Comparison of ENCODE assay signal across 33 cellular contexts in genomic region chr17:9498490-9498889, GRCh38.
"Had no signal": no experiment of that assay in that cellular context is flagged by ENCODE, and none has a peak within 500 bp of the region (broad histone marks: within the 10 kb centered on the region; RNA-seq: fewer than 3 reads in every experiment).

No MANE protein-coding gene starts in this region.

- FAIRE-seq: RCC 7860, TTC549 had no signal

- ATAC-seq: activated CD8-positive, alpha-beta T cell treated with anti-CD3 and anti-CD28 coated beads for 36 hours; activated T-cell treated with anti-CD3 and anti-CD28 coated beads, Interleukin-2, amount 50 U/mL, for 72 hours; activated T-helper 17 cell treated with anti-CD3 and anti-CD28 coated beads, Interleukin-2, amount 50 U/mL, for 72 hours; Right ventricle myocardium inferior had no signal

- H3K4me3 ChIP-seq: PC-9, SJSA1 had no signal

- H3K9ac ChIP-seq: SK-N-SH had no signal

- H3K4me1 Mint-ChIP-seq: activated naive CD8-positive, alpha-beta T cell treated with anti-CD3 and anti-CD28 coated beads for 36 hours had no signal

- H3K4me2 ChIP-seq: PC-9, SK-N-SH had no signal

- H3K9me3 ChIP-seq: SJSA1, SK-N-SH had no signal

- H3K9me3 Mint-ChIP-seq: activated CD4-positive, alpha-beta T cell treated with anti-CD3 and anti-CD28 coated beads, Interleukin-2, amount 10 ng/mL, durations not matched to agents 24 days and 14 days; activated CD8-positive, alpha-beta T cell treated with anti-CD3 and anti-CD28 coated beads for 36 hours; activated naive CD8-positive, alpha-beta T cell treated with anti-CD3 and anti-CD28 coated beads for 36 hours; activated T-cell treated with anti-CD3 and anti-CD28 coated beads, Interleukin-2, amount 50 U/mL, for 72 hours; activated T-helper 17 cell treated with anti-CD3 and anti-CD28 coated beads, Interleukin-2, amount 50 U/mL, for 72 hours had no signal

- H3K27ac Mint-ChIP-seq: activated CD4-positive, alpha-beta T cell treated with anti-CD3 and anti-CD28 coated beads, Interleukin-2, amount 10 ng/mL, durations not matched to agents 24 days and 14 days; activated CD8-positive, alpha-beta T cell treated with anti-CD3 and anti-CD28 coated beads for 36 hours; activated naive CD8-positive, alpha-beta T cell treated with anti-CD3 and anti-CD28 coated beads for 36 hours; activated T-cell treated with anti-CD3 and anti-CD28 coated beads, Interleukin-2, amount 50 U/mL, for 72 hours; activated T-helper 17 cell treated with anti-CD3 and anti-CD28 coated beads, Interleukin-2, amount 50 U/mL, for 72 hours had no signal

- H3K27ac ChIP-seq: brain microvascular endothelial cell, PC-9, RWPE1, SJSA1 had no signal

- DNase-seq: activated CD4-positive, alpha-beta T cell treated with anti-CD3 and anti-CD28 coated beads, Interleukin-2, amount 10 ng/mL, durations not matched to agents 24 days and 14 days; activated CD4-positive, alpha-beta T cell treated with anti-CD3 and anti-CD28 coated beads, Interleukin-2, amount 50 U/mL, for 4 hours; activated CD8-positive, alpha-beta T cell treated with anti-CD3 and anti-CD28 coated beads for 36 hours; activated effector memory CD4-positive, alpha-beta T cell treated with anti-CD3 and anti-CD28 coated beads, Interleukin-2, amount 50 U/mL, for 16 hours; activated naive CD4-positive, alpha-beta T cell; activated naive CD4-positive, alpha-beta T cell treated with anti-CD3 and anti-CD28 coated beads, Interleukin-2, amount 50 U/mL, for 16 hours; activated naive CD8-positive, alpha-beta T cell treated with anti-CD3 and anti-CD28 coated beads for 36 hours; activated T-cell treated with anti-CD3 and anti-CD28 coated beads, Interleukin-2, amount 50 U/mL, for 1 hour; activated T-cell treated with anti-CD3 and anti-CD28 coated beads, Interleukin-2, amount 50 U/mL, for 72 hours; amniotic stem cell; aorta; brain microvascular endothelial cell; central memory CD4-positive, alpha-beta T cell; Karpas-422; KBM-7; NCI-H1048; NCI-H1105 treated with DMSO at 0.1 percent for 48 hours; NCI-H1436; NCI-H1694; NCI-H1930; NCI-H2081 treated with DMSO at 0.1 percent for 48 hours; NCI-H345; NCI-H524 treated with DMSO at 0.1 percent for 48 hours; PC-9; SK-N-SH; SW 1271; T1000 had no signal

- H3K27me3 Mint-ChIP-seq: activated CD4-positive, alpha-beta T cell treated with anti-CD3 and anti-CD28 coated beads, Interleukin-2, amount 10 ng/mL, durations not matched to agents 24 days and 14 days; activated CD8-positive, alpha-beta T cell treated with anti-CD3 and anti-CD28 coated beads for 36 hours; activated naive CD8-positive, alpha-beta T cell treated with anti-CD3 and anti-CD28 coated beads for 36 hours; activated T-helper 17 cell treated with anti-CD3 and anti-CD28 coated beads, Interleukin-2, amount 50 U/mL, for 72 hours had no signal

- H3K4me3 Mint-ChIP-seq: activated CD4-positive, alpha-beta T cell treated with anti-CD3 and anti-CD28 coated beads, Interleukin-2, amount 10 ng/mL, durations not matched to agents 24 days and 14 days; activated CD8-positive, alpha-beta T cell treated with anti-CD3 and anti-CD28 coated beads for 36 hours; activated naive CD8-positive, alpha-beta T cell treated with anti-CD3 and anti-CD28 coated beads for 36 hours; activated T-cell treated with anti-CD3 and anti-CD28 coated beads, Interleukin-2, amount 50 U/mL, for 72 hours; activated T-helper 17 cell treated with anti-CD3 and anti-CD28 coated beads, Interleukin-2, amount 50 U/mL, for 72 hours had no signal

- H2AFZ ChIP-seq: PC-9 had no signal

- H3K27me3 ChIP-seq: brain microvascular endothelial cell, SJSA1 had no signal

- H3K4me1 ChIP-seq: SJSA1 had no signal
